ENCODE assay signal across 10 cellular contexts in the genomic region with DNA sequence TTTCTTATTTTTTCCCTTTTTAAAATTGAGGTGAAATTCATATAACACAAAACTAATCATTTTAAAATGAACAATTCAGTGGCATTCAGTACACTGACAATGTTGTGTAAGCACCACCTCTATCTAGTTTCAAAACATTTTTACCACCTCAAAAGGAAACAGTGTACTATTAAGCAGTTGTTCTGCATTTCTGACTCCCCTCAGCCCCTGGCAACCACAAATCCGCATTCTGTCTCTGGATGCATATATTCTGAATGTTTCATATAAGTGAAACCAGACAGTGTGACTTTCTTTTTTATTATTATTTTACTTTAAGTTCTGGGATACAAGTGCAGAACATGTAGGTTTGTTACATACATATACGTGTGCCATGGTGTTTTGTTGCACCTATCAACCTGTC. TPM values are rescaled to one million over a fixed set of nuclear protein-coding genes. Genes with fewer than 3 reads are reported as not detected.
A peak's percentile ranks its signal among the peaks of the same experiment; 100 is the strongest.
DNase-seq lines count a peak whose midpoint lies in the region; ATAC-seq, FAIRE-seq and TF ChIP-seq lines count a peak whose summit lies in the region.
"Had no signal": no experiment of that assay in that cellular context is flagged by ENCODE, and none has a peak within 500 bp of the region (broad histone marks: within the 10 kb centered on the region; RNA-seq: fewer than 3 reads in every experiment).

No MANE protein-coding gene starts in this region.

- intact Hi-C loops in activated T-helper 2 cell treated with anti-CD3 and anti-CD28 coated beads, Interferon-gamma antibody, Interleukin-2, Interleukin-4, amounts not matched to agents 10 μg/mL and 5 μg/mL and 100 μg/mL, durations not matched to agents 14 hours and 24 hours and 36 hours (cut with micrococcal nuclease): no loop called here
- intact Hi-C loops in heart left ventricle (cut with DNase I): no loop called here

- H3K36me3 Mint-ChIP-seq in activated T-helper 2 cell treated with anti-CD3 and anti-CD28 coated beads, Interferon-gamma antibody, Interleukin-2, Interleukin-4, amounts not matched to agents 10 μg/mL and 5 μg/mL and 100 μg/mL, durations not matched to agents 14 hours and 24 hours and 36 hours (ENCODE audit: low read depth): peaks cover 64% of the 10 kb centered on the region
- H3K36me3 Mint-ChIP-seq in WTC11: no peaks in the 10 kb centered on the region

- no peaks in the 10 kb centered on the region for H3K27me3 ChIP-seq in heart left ventricle

- H3K9me3 Mint-ChIP-seq in activated T-helper 2 cell treated with anti-CD3 and anti-CD28 coated beads, Interferon-gamma antibody, Interleukin-2, Interleukin-4, amounts not matched to agents 10 μg/mL and 5 μg/mL and 100 μg/mL, durations not matched to agents 14 hours and 24 hours and 36 hours: peaks cover 42% of the 10 kb centered on the region
- peaks cover 25% of the 10 kb centered on the region for H3K9me3 Mint-ChIP-seq in WTC11

- 89 to 95% (median 92%) methylated on average over 2 of the region's 2 CpGs for WGBS in heart left ventricle, 4 donors

- no peaks in the 10 kb centered on the region for H3K27me3 Mint-ChIP-seq in activated T-helper 2 cell treated with anti-CD3 and anti-CD28 coated beads, Interferon-gamma antibody, Interleukin-2, Interleukin-4, amounts not matched to agents 10 μg/mL and 5 μg/mL and 100 μg/mL, durations not matched to agents 14 hours and 24 hours and 36 hours (ENCODE audit: low read depth)
- no peaks in the 10 kb centered on the region for H3K27me3 Mint-ChIP-seq in WTC11 (ENCODE audit: low read depth)

- H3K4me3 Mint-ChIP-seq in activated T-helper 2 cell treated with anti-CD3 and anti-CD28 coated beads, Interferon-gamma antibody, Interleukin-2, Interleukin-4, amounts not matched to agents 10 μg/mL and 5 μg/mL and 100 μg/mL, durations not matched to agents 14 hours and 24 hours and 36 hours (ENCODE audit: low read depth): peak overlapping the region; percentile 50
- H3K4me3 Mint-ChIP-seq in WTC11: no peak overlapping the region

- DNase-seq in GM12891 (ENCODE audit: insufficient read length, low spot score): no peak
- no peak for DNase-seq in activated T-helper 2 cell treated with anti-CD3 and anti-CD28 coated beads, Interferon-gamma antibody, Interleukin-2, Interleukin-4, amounts not matched to agents 10 μg/mL and 5 μg/mL and 100 μg/mL, durations not matched to agents 14 hours and 24 hours and 36 hours (ENCODE audit: low spot score)
- DNase-seq in NCI-H524 treated with DMSO at 0.1 percent for 48 hours (lab: John Stamatoyannopoulos, UW): no peak
- no peak for DNase-seq in AG08396 (ENCODE audit: low spot score)
- no peak for DNase-seq in WTC11 (ENCODE audit: low spot score)
- no peak for DNase-seq in heart left ventricle
- DNase-seq: amniotic stem cell had no signal

- H3K4me1 Mint-ChIP-seq in activated T-helper 2 cell treated with anti-CD3 and anti-CD28 coated beads, Interferon-gamma antibody, Interleukin-2, Interleukin-4, amounts not matched to agents 10 μg/mL and 5 μg/mL and 100 μg/mL, durations not matched to agents 14 hours and 24 hours and 36 hours (ENCODE audit: low read depth): peaks cover 73% of the 10 kb centered on the region
- H3K4me1 Mint-ChIP-seq in WTC11: peaks cover 8% of the 10 kb centered on the region

- TF ChIP-seq POLR2A in GM12891 (IDR thresholded peaks at IDR 0.05; ENCODE audit: low read depth, low read length) (no peak), heart left ventricle (IDR thresholded peaks at IDR 0.05) (no peak)

- peak; percentile 38 for ATAC-seq in GM19455 (IDR thresholded peaks at IDR 0.05; ENCODE audit: unreplicated experiment)
- peak; percentile 36 for ATAC-seq in HG03196 (IDR thresholded peaks at IDR 0.05; ENCODE audit: unreplicated experiment)
- no peak for ATAC-seq in WTC11
- ATAC-seq in heart left ventricle: no peak
- ATAC-seq: Right ventricle myocardium inferior had no signal

- CTCF ChIA-PET in WTC11 (lab: Charles Lee): no interaction called here

- no peak for FAIRE-seq in GM12891 (lab: Jason Lieb, UNC)

- peak overlapping the region in 1 of 12 donors; percentile 22 for H3K27ac ChIP-seq in heart left ventricle

- peaks cover 0 to 15% (median 0%) of the 10 kb centered on the region in 12 donors for H3K9me3 ChIP-seq in heart left ventricle

- no peak for TF ChIP-seq CTCF in WTC11 (IDR thresholded peaks at IDR 0.05)
- no peak for TF ChIP-seq CTCF in heart left ventricle (IDR thresholded peaks at IDR 0.05)

- no peak overlapping the region for H3K4me3 ChIP-seq in heart left ventricle

- POLR2A ChIA-PET in WTC11 (lab: Charles Lee): no interaction called here

- H3K36me3 ChIP-seq in heart left ventricle: no peaks in the 10 kb centered on the region

- H3K4me1 ChIP-seq in heart left ventricle: peaks cover 0 to 46% (median 2%) of the 10 kb centered on the region in 12 donors

- H3K27ac Mint-ChIP-seq in activated T-helper 2 cell treated with anti-CD3 and anti-CD28 coated beads, Interferon-gamma antibody, Interleukin-2, Interleukin-4, amounts not matched to agents 10 μg/mL and 5 μg/mL and 100 μg/mL, durations not matched to agents 14 hours and 24 hours and 36 hours: no peak overlapping the region
- H3K27ac Mint-ChIP-seq in WTC11: no peak overlapping the region

TF ChIP-seq in GM12891, 5 proteins besides CTCF, POLR2A, EP300 and RAD21:
- TF ChIP-seq PAX5 (IDR thresholded peaks at IDR 0.05; ENCODE audit: insufficient read depth, low read length, severe bottlenecking) (no peak), POLR2AphosphoS5 (IDR thresholded peaks at IDR 0.05; ENCODE audit: low read depth, low read length) (no peak), POU2F2 (IDR thresholded peaks at IDR 0.05; ENCODE audit: low read depth, low read length) (peak; percentile 56; the same call in 1 of the 2 replicates), SPI1 (IDR thresholded peaks at IDR 0.05; ENCODE audit: low read depth, low read length) (no peak)

TF ChIP-seq in WTC11, 78 proteins besides CTCF, POLR2A, EP300 and RAD21 (continues in another document):
- TF ChIP-seq GTF2I (CRISPR knock-in tag; conservative IDR thresholded peaks at IDR 0.05) (no peak), ZNF263 (CRISPR knock-in tag; IDR thresholded peaks at IDR 0.05; ENCODE audit: low read depth) (no peak), TEAD1 (CRISPR knock-in tag; IDR thresholded peaks at IDR 0.05) (no peak), NFE2L1 (CRISPR knock-in tag; IDR thresholded peaks at IDR 0.05) (no peak)
- TF ChIP-seq, protein P1, sequence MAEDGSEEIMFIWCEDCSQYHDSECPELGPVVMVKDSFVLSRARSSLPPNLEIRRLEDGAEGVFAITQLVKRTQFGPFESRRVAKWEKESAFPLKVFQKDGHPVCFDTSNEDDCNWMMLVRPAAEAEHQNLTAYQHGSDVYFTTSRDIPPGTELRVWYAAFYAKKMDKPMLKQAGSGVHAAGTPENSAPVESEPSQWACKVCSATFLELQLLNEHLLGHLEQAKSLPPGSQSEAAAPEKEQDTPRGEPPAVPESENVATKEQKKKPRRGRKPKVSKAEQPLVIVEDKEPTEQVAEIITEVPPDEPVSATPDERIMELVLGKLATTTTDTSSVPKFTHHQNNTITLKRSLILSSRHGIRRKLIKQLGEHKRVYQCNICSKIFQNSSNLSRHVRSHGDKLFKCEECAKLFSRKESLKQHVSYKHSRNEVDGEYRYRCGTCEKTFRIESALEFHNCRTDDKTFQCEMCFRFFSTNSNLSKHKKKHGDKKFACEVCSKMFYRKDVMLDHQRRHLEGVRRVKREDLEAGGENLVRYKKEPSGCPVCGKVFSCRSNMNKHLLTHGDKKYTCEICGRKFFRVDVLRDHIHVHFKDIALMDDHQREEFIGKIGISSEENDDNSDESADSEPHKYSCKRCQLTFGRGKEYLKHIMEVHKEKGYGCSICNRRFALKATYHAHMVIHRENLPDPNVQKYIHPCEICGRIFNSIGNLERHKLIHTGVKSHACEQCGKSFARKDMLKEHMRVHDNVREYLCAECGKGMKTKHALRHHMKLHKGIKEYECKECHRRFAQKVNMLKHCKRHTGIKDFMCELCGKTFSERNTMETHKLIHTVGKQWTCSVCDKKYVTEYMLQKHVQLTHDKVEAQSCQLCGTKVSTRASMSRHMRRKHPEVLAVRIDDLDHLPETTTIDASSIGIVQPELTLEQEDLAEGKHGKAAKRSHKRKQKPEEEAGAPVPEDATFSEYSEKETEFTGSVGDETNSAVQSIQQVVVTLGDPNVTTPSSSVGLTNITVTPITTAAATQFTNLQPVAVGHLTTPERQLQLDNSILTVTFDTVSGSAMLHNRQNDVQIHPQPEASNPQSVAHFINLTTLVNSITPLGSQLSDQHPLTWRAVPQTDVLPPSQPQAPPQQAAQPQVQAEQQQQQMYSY (CRISPR knock-in tag; IDR thresholded peaks at IDR 0.05): no peak
- TF ChIP-seq, protein P2, sequence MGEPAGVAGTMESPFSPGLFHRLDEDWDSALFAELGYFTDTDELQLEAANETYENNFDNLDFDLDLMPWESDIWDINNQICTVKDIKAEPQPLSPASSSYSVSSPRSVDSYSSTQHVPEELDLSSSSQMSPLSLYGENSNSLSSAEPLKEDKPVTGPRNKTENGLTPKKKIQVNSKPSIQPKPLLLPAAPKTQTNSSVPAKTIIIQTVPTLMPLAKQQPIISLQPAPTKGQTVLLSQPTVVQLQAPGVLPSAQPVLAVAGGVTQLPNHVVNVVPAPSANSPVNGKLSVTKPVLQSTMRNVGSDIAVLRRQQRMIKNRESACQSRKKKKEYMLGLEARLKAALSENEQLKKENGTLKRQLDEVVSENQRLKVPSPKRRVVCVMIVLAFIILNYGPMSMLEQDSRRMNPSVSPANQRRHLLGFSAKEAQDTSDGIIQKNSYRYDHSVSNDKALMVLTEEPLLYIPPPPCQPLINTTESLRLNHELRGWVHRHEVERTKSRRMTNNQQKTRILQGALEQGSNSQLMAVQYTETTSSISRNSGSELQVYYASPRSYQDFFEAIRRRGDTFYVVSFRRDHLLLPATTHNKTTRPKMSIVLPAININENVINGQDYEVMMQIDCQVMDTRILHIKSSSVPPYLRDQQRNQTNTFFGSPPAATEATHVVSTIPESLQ (CRISPR knock-in tag; IDR thresholded peaks at IDR 0.05): no peak

RNA-seq across cellular contexts. Expression of a gene that starts 19.2 kb away (rescaled TPM):
- polyA plus RNA-seq in GM12891 (2012; ENCODE audit: low read depth, missing spikeins): 45.7 TPM
- 66.2 and 70.7 TPM in 2 replicates for total RNA-seq in activated T-helper 2 cell treated with anti-CD3 and anti-CD28 coated beads, Interferon-gamma antibody, Interleukin-2, Interleukin-4, amounts not matched to agents 10 μg/mL and 5 μg/mL and 100 μg/mL, durations not matched to agents 14 hours and 24 hours and 36 hours
- total RNA-seq in WTC11 (2021): 16.7 to 24.5 TPM (median 22.3 TPM) in 3 replicates
- 10 to 100 TPM; 21.5 to 58.5 (median 32.4) TPM for total RNA-seq in heart left ventricle
- polyA plus RNA-seq in heart left ventricle: 10 to 100 TPM; 15.4 to 33.0 TPM

Comparison
In these comparisons a context has a peak if more than half of its experiments do, and no peak if none do; other contexts are left out.
1. ATAC-seq: peak in GM19455 (single experiment) and HG03196 (single experiment); none in WTC11 (single experiment) and heart left ventricle (0 of 4).